8 cellular contexts compared by ENCODE assay signal in the genomic region with DNA sequence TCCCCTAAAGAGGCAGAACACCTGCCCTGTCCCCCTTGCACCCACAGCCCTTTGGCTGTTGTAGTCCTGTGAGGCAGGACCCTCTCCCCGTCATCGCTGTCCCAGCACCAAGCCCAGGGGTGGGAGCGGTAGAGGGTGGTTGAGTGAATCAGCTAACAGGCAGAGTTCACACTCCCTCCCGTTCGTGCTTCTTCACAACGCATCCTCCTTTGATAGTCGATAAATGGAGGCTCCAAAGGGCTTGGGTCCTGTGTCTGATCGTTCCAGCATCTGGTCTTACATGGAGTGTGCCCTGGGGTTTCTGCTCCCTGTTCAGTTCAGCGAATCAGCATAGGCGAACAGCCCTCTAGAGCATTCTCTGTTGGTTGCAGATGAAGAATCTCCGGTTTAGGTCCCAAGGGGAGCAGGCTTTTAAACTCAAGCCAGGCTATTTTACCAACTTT.
A peak's percentile ranks its signal among the peaks of the same experiment; 100 is the strongest.
DNase-seq lines count a peak whose midpoint lies in the region; ATAC-seq lines count a peak whose summit lies in the region.

No MANE protein-coding gene starts in this region.

- peak overlapping the region; percentile 94 for H3K9ac ChIP-seq in muscle layer of colon (ENCODE audit: low read length)

- peaks cover 47% of the 10 kb centered on the region for H3K36me3 ChIP-seq in muscle layer of colon (ENCODE audit: insufficient read depth, low read length)

- no peaks in the 10 kb centered on the region for H3K9me3 ChIP-seq in muscle layer of colon (ENCODE audit: low read length)

- ATAC-seq in GM21619 (IDR thresholded peaks at IDR 0.05; ENCODE audit: unreplicated experiment): no peak
- ATAC-seq in GM18502 (IDR thresholded peaks at IDR 0.05; ENCODE audit: poor library complexity, unreplicated experiment): no peak
- ATAC-seq in HG02588 (IDR thresholded peaks at IDR 0.05; ENCODE audit: unreplicated experiment): no peak

- peak overlapping the region; percentile 93 for H3K27ac ChIP-seq in cingulate gyrus (ENCODE audit: low read depth, low read length)
- peak overlapping the region; percentile 88 for H3K27ac ChIP-seq in muscle layer of colon (ENCODE audit: low read depth, low read length)

- peaks cover 16% of the 10 kb centered on the region for H3K4me1 ChIP-seq in muscle layer of colon (ENCODE audit: insufficient read depth, low read length)

- peak; percentile 27 for DNase-seq in EH (ENCODE audit: low read depth)
- peak; percentile 37 for DNase-seq in NCI-H1105 treated with DMSO at 0.1 percent for 48 hours (lab: John Stamatoyannopoulos, UW)
- no peak for DNase-seq in NCI-H128 (lab: John Stamatoyannopoulos, UW; ENCODE audit: unreplicated experiment)

- H3K4me3 ChIP-seq in muscle layer of colon (ENCODE audit: low read depth in 1 of 2, low read length in 2 of 2): peak overlapping the region in 1 of 2 donors; percentile 91

- no peaks in the 10 kb centered on the region for H3K27me3 ChIP-seq in muscle layer of colon (ENCODE audit: control insufficient read depth in 1 of 2, insufficient read depth in 2 of 2, low read length in 2 of 2)
